Comparison of ENCODE assay signal across 18 cellular contexts in the genomic region with DNA sequence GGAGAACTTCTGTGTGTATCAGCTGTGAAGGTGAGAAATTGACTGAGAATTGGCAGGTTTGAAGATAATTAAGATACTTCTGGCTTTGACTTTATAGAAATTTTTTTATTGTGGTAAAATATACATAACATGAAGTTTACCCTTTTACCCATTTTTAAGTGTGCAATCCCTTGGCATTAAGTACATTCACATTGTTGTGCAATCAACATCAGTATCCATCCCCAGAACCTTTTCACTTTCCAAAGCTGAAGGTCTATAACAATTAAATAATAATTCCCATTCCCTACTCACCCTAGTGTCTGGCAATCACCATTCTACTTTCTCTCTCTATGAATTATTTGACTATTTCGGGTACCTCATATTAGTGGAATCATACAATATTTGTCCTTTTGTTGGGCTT.
DNase-seq lines count a peak whose midpoint lies in the region; ATAC-seq, FAIRE-seq and TF ChIP-seq lines count a peak whose summit lies in the region.
"Had no signal": no experiment of that assay in that cellular context is flagged by ENCODE, and none has a peak within 500 bp of the region (broad histone marks: within the 10 kb centered on the region; RNA-seq: fewer than 3 reads in every experiment).

No MANE protein-coding gene starts in this region.

- POLR2A ChIA-PET in HepG2 (lab: Yijun Ruan, JAX) (no interaction called here), K562 (lab: Yijun Ruan, JAX) (no interaction called here)

- BruUV-seq in HepG2 (replicated peaks; lab: Mats Ljungman, UMichigan) (no TSS peak), K562 (replicated peaks; lab: Mats Ljungman, UMichigan) (no TSS peak)

- H3K36me3 ChIP-seq in HepG2 (replicated peaks in 1 of 2; ENCODE audit: control insufficient read depth in 1 of 2, insufficient read depth in 2 of 2, low read length in 2 of 2) (no peaks in the 10 kb centered on the region), right lobe of liver (no peaks in the 10 kb centered on the region), K562 (ENCODE audit: control insufficient read depth, insufficient read depth, low read length) (no peaks in the 10 kb centered on the region), neural cell (ENCODE audit: insufficient read depth, low read length) (no peaks in the 10 kb centered on the region), tibial artery (no peaks in the 10 kb centered on the region), adrenal gland (replicated peaks in 1 of 2) (no peaks in the 10 kb centered on the region)
- H3K36me3 ChIP-seq: BLaER1 had no signal

- H3K4me2 ChIP-seq in HepG2 (ENCODE audit: low read depth, low read length) (no peak overlapping the region), K562 (ENCODE audit: insufficient read depth, low read length) (no peak overlapping the region), neural cell (ENCODE audit: low read length) (no peak overlapping the region)
- H3K4me2 ChIP-seq: BLaER1, GM23338 had no signal

- CTCF ChIA-PET in HepG2 (lab: Yijun Ruan, JAX; ENCODE audit: low intra/inter-chr PET ratio, low total read pairs), result no interaction called here
- CTCF ChIA-PET in K562 (lab: Yijun Ruan, JAX; ENCODE audit: low intra/inter-chr PET ratio), result interaction anchor here (0.5 kb wide), 1 partner anchor 108 kb away, joined by 4 read pairs; no protein-coding TSS in a partner anchor

- no peaks in the 10 kb centered on the region for H3K9me2 ChIP-seq in neural cell (ENCODE audit: insufficient read depth, low read length)

- no peak overlapping the region for H3K9ac ChIP-seq in HepG2 (ENCODE audit: insufficient read depth, low read depth, low read length)
- no peak overlapping the region for H3K9ac ChIP-seq in K562 (ENCODE audit: insufficient read depth in 1 of 2, low read depth in 2 of 2, low read length in 2 of 2)
- no peak overlapping the region for H3K9ac ChIP-seq in neural cell (ENCODE audit: low read length)
- H3K9ac ChIP-seq: BLaER1 had no signal

- TF ChIP-seq CTCF in HepG2 (CRISPR knock-in tag; IDR thresholded peaks at IDR 0.05) (no peak), right lobe of liver (IDR thresholded peaks at IDR 0.05) (no peak), K562 (IDR thresholded peaks at IDR 0.05 in 2 of 3, conservative IDR thresholded peaks at IDR 0.05 in 1 of 3; ENCODE audit: insufficient read depth in 2 of 3, low read depth in 1 of 3, low read length in 3 of 3) (no peak), neural cell (IDR thresholded peaks at IDR 0.05; ENCODE audit: poor library complexity, severe bottlenecking) (no peak), tibial artery (IDR thresholded peaks at IDR 0.05) (no peak), adrenal gland (IDR thresholded peaks at IDR 0.05) (no peak)

- H3K79me2 ChIP-seq in HepG2 (ENCODE audit: insufficient read depth, low read length), result no peaks in the 10 kb centered on the region
- no peaks in the 10 kb centered on the region for H3K79me2 ChIP-seq in K562 (ENCODE audit: control insufficient read depth, insufficient read depth, low read length)
- no peaks in the 10 kb centered on the region for H3K79me2 ChIP-seq in neural cell (replicated peaks; ENCODE audit: insufficient read depth, low read length)

- 38% methylated on average over 1 of the region's 1 CpG for WGBS in HepG2 (ENCODE audit: low lambda C conversion rate)
- 100% methylated on average over 1 of the region's 1 CpG for WGBS in right lobe of liver (ENCODE audit: insufficient coverage, low coverage, low lambda C conversion rate, missing lambda C conversion rate)
- WGBS in K562 (ENCODE audit: insufficient coverage, low coverage, missing lambda C conversion rate), result 4% methylated on average over 1 of the region's 1 CpG
- 89 to 94% (median 91%) methylated on average over 1 of the region's 1 CpG for WGBS in adrenal gland, 4 donors

- TF ChIP-seq EP300 in HepG2 (IDR thresholded peaks at IDR 0.05; ENCODE audit: low read depth in 2 of 2, low read length in 2 of 2) (no peak), HepG2 (CRISPR knock-in tag; IDR thresholded peaks at IDR 0.05; ENCODE audit: borderline replicate concordance) (no peak), K562 (IDR thresholded peaks at IDR 0.05; ENCODE audit: low read length) (no peak), neural cell (conservative IDR thresholded peaks at IDR 0.05; ENCODE audit: poor library complexity, severe bottlenecking) (no peak)

- no peaks in the 10 kb centered on the region for H3K9me3 ChIP-seq in HepG2 (ENCODE audit: low read length)
- H3K9me3 ChIP-seq in right lobe of liver, result no peaks in the 10 kb centered on the region
- no peaks in the 10 kb centered on the region for H3K9me3 ChIP-seq in K562 (replicated peaks; ENCODE audit: control insufficient read depth, insufficient read depth, low read depth, low read length)
- H3K9me3 ChIP-seq in neural cell (ENCODE audit: low read length), result no peaks in the 10 kb centered on the region
- no peaks in the 10 kb centered on the region for H3K9me3 ChIP-seq in tibial artery
- H3K9me3 ChIP-seq in adrenal gland (replicated peaks in 1 of 3), result no peaks in the 10 kb centered on the region
- H3K9me3 ChIP-seq: BLaER1, Caco-2 had no signal

- H3K27me3 ChIP-seq in HepG2 (ENCODE audit: control insufficient read depth in 1 of 2, insufficient read depth in 2 of 2, low read length in 2 of 2) (no peaks in the 10 kb centered on the region), right lobe of liver (no peaks in the 10 kb centered on the region), K562 (ENCODE audit: control insufficient read depth in 2 of 2, insufficient read depth in 2 of 2, low read length in 2 of 2) (peaks cover 0 to 4% of the 10 kb centered on the region in 2 experiments; a peak in 1 of 5 replicates), neural cell (ENCODE audit: insufficient read depth, low read depth, low read length) (no peaks in the 10 kb centered on the region), tibial artery (no peaks in the 10 kb centered on the region), adrenal gland (no peaks in the 10 kb centered on the region)
- H3K27me3 ChIP-seq: BLaER1 had no signal

- peaks cover 17% of the 10 kb centered on the region for H3F3A ChIP-seq in neural cell (ENCODE audit: insufficient read depth, low read length, poor library complexity, severe bottlenecking)

- no peak overlapping the region for H3K27ac ChIP-seq in HepG2 (ENCODE audit: extremely low read length, insufficient read depth, low read length)
- peak overlapping the region in 1 of 3 donors; percentile 3 for H3K27ac ChIP-seq in right lobe of liver
- H3K27ac ChIP-seq in K562 (ENCODE audit: extremely low read depth, low read depth, low read length), result no peak overlapping the region
- H3K27ac ChIP-seq in neural cell (ENCODE audit: low read length), result peak overlapping the region; percentile 98
- peak overlapping the region; percentile 1 to 58 for H3K27ac ChIP-seq in tibial artery
- H3K27ac ChIP-seq in adrenal gland, result peak overlapping the region in 1 of 5 donors; percentile 7
- H3K27ac ChIP-seq: 22Rv1, BLaER1 had no signal

- TF ChIP-seq RAD21 in HepG2 (CRISPR knock-in tag; IDR thresholded peaks at IDR 0.05) (no peak), K562 (CRISPR knock-in tag; conservative IDR thresholded peaks at IDR 0.05 in 1 of 2, IDR thresholded peaks at IDR 0.05 in 1 of 2) (no peak), neural cell (conservative IDR thresholded peaks at IDR 0.05) (no peak)

- intact Hi-C loops in HepG2 (cut with micrococcal nuclease; ENCODE audit: unreplicated experiment) (no loop called here), right lobe of liver (cut with DNase I) (no loop called here), K562 (cut with micrococcal nuclease) (no loop called here), tibial artery (cut with DNase I; ENCODE audit: low total_unique reads) (no loop called here), adrenal gland (cut with DNase I) (no loop called here)

- no peak for DNase-seq in HepG2 (ENCODE audit: low spot score)
- no peak for DNase-seq in right lobe of liver
- no peak for DNase-seq in K562 (ENCODE audit: extremely low read depth in 1 of 4, low spot score in 3 of 4)
- DNase-seq in tibial artery, result no peak
- no peak for DNase-seq in adrenal gland
- DNase-seq in NCI-H82 treated with DMSO at 0.1 percent for 48 hours (lab: John Stamatoyannopoulos, UW; ENCODE audit: unreplicated experiment), result no peak
- no peak for DNase-seq in dermis blood vessel endothelial cell
- DNase-seq: AML-193; Caco-2; CD8-positive, alpha-beta memory T cell; DND-41; GDM1; H7 had no signal

- ATAC-seq in HepG2 (no peak), right lobe of liver (no peak), K562 (no peak)
- ATAC-seq: GM23338 had no signal

- H3K9me1 ChIP-seq in K562 (ENCODE audit: control insufficient read depth, insufficient read depth, low read length), result no peaks in the 10 kb centered on the region

- H2AFZ ChIP-seq in HepG2 (ENCODE audit: low read length), result no peak overlapping the region
- H2AFZ ChIP-seq in K562 (ENCODE audit: low read depth, low read length), result no peak overlapping the region
- H2AFZ ChIP-seq in neural cell (ENCODE audit: low read depth, low read length), result no peak overlapping the region
- H2AFZ ChIP-seq: GM23338 had no signal

- TF ChIP-seq POLR2A in HepG2 (IDR thresholded peaks at IDR 0.05; ENCODE audit: insufficient read depth in 1 of 2, low read depth in 2 of 2, low read length in 2 of 2) (no peak), right lobe of liver (IDR thresholded peaks at IDR 0.05) (no peak), K562 (conservative IDR thresholded peaks at IDR 0.05) (no peak), adrenal gland (IDR thresholded peaks at IDR 0.05) (no peak)

- H3K4me1 ChIP-seq in HepG2 (ENCODE audit: insufficient read depth, low read length) (no peaks in the 10 kb centered on the region), right lobe of liver (peaks cover 0 to 24% (median 13%) of the 10 kb centered on the region in 4 donors), K562 (replicated peaks in 1 of 2; ENCODE audit: control insufficient read depth in 2 of 2, insufficient read depth in 2 of 2, low read length in 2 of 2) (no peaks in the 10 kb centered on the region), tibial artery (peaks cover 0 to 72% (median 30%) of the 10 kb centered on the region in 4 donors), adrenal gland (replicated peaks in 1 of 2) (peaks cover 15 to 22% of the 10 kb centered on the region in 2 donors)

- FAIRE-seq in HepG2 (lab: Jason Lieb, UNC) (no peak), K562 (lab: Jason Lieb, UNC) (no peak)
- FAIRE-seq: GM12892 had no signal

- H3K4me3 ChIP-seq in HepG2 (replicated peaks in 1 of 3; ENCODE audit: insufficient read depth in 1 of 3, low read depth in 2 of 3, low read length in 3 of 3) (no peak overlapping the region), right lobe of liver (no peak overlapping the region), K562 (no peak overlapping the region), neural cell (ENCODE audit: low read length) (no peak overlapping the region), tibial artery (no peak overlapping the region), adrenal gland (no peak overlapping the region)
- H3K4me3 ChIP-seq: BLaER1, GM23338 had no signal

- H4K20me1 ChIP-seq in HepG2 (ENCODE audit: insufficient read depth, low read length), result no peaks in the 10 kb centered on the region
- H4K20me1 ChIP-seq in K562 (replicated peaks; ENCODE audit: control insufficient read depth, insufficient read depth, low read length), result no peaks in the 10 kb centered on the region
- H4K20me1 ChIP-seq in neural cell (ENCODE audit: insufficient read depth), result no peaks in the 10 kb centered on the region
- H4K20me1 ChIP-seq: BLaER1 had no signal

- in situ Hi-C loops in HepG2 (cut with HindIII; ENCODE audit: extremely low pct_ligation_motif_present, low pct_unique_long_range_greater_than_20kb), result no loop called here
- in situ Hi-C loops in K562 (cut with MboI), result no loop called here

Comparison
In these comparisons a context has a peak if more than half of its experiments do, and no peak if none do; other contexts are left out.
1. H3K27ac ChIP-seq: peak in neural cell (single experiment) and tibial artery (2 of 2); none in HepG2 (single experiment) and K562 (single experiment).